In the genomic region with DNA sequence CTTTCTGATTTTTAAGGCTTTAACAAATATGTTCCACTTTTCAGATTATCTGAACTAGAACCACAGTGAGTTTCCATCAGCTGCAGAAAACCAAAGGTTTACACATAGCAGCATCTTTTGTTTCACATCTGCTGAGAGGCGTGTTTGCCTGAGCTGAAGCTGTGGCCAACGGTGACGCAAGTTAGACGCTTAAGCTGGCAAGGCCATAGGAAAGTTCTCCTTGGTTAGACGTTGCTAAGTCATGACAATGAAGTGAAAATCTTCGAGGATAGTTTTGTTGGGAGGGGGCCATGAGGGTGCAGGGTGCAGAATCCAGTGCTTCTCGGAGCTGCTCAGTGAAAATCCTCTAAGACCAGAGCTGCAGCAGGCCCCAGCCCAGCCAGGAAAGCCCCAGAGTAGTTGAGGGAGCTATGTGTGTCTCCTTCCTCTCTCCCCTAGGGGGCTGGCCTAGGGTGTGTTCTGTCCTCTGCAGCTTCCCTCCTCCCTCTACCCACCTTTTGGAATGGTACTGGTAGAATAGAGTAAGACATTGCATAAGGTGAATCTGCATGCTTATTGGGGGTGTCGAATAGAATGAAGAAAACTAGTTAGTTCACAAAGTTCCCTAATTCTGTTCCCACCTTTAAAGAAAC, we compare ENCODE assay signal across 15 cellular contexts.
DNase-seq lines count a peak whose midpoint lies in the region; ATAC-seq, FAIRE-seq and TF ChIP-seq lines count a peak whose summit lies in the region.
"Had no signal": no experiment of that assay in that cellular context is flagged by ENCODE, and none has a peak within 500 bp of the region (broad histone marks: within the 10 kb centered on the region; RNA-seq: fewer than 3 reads in every experiment).

No MANE protein-coding gene starts in this region.

- POLR2A ChIA-PET in HepG2 (lab: Yijun Ruan, JAX) (no interaction called here), H1 (lab: Charles Lee; ENCODE audit: partially characterized antibody) (interaction anchor here (1.0 kb wide), 1 partner anchor 17 kb away, joined by 3 read pairs; no protein-coding TSS in a partner anchor)

- 52% methylated on average over 7 of the region's 8 CpGs for WGBS in HepG2 (ENCODE audit: low lambda C conversion rate)
- WGBS in right lobe of liver (ENCODE audit: insufficient coverage, low coverage, low lambda C conversion rate, missing lambda C conversion rate), result 74% methylated on average over 7 of the region's 8 CpGs
- WGBS in H1 (ENCODE audit: extremely low coverage in 1 of 2, insufficient coverage in 1 of 2, insufficient read length in 1 of 2, insufficient replicate concordance in 2 of 2, low coverage in 1 of 2, low lambda C conversion rate in 2 of 2, missing lambda C conversion rate in 1 of 2), 2 experiments, result 89% methylated on average over 8 of the region's 8 CpGs; no CpG with 5 or more reads in 1 of the 2 experiments

- BruUV-seq in HepG2 (replicated peaks; lab: Mats Ljungman, UMichigan), result no TSS peak

- in situ Hi-C loops in HepG2 (cut with HindIII; ENCODE audit: extremely low pct_ligation_motif_present, low pct_unique_long_range_greater_than_20kb), result no loop called here

- no peak overlapping the region for H4K5ac ChIP-seq in H1 (ENCODE audit: insufficient read length, low read depth, low read length)

- 0 out of 2 replicates have a peak, but pooled peaks cover 2% of the 10 kb centered on the region for H3K23me2 ChIP-seq in H1 (ENCODE audit: low read depth, low read length)

- no peaks in the 10 kb centered on the region for H3K4me1 ChIP-seq in HepG2 (ENCODE audit: insufficient read depth, low read length)
- no peaks in the 10 kb centered on the region for H3K4me1 ChIP-seq in right lobe of liver
- peaks cover 0 to 2% (median 2%) of the 10 kb centered on the region in 4 experiments; a peak in 2 of 7 replicates for H3K4me1 ChIP-seq in H1 (replicated peaks in 1 of 4; ENCODE audit: control insufficient read depth in 3 of 4, insufficient read depth in 4 of 4, low read length in 3 of 4)

- no peak overlapping the region for H2BK15ac ChIP-seq in H1 (ENCODE audit: low read length)

- no peak overlapping the region for H2AK5ac ChIP-seq in H1 (ENCODE audit: low read depth, low read length)

- H3K36me3 ChIP-seq in HepG2 (replicated peaks in 1 of 2; ENCODE audit: control insufficient read depth in 1 of 2, insufficient read depth in 2 of 2, low read length in 2 of 2) (no peaks in the 10 kb centered on the region), right lobe of liver (no peaks in the 10 kb centered on the region), H1 (ENCODE audit: control insufficient read depth in 2 of 4, insufficient read depth in 4 of 4, low read length in 3 of 4) (no peaks in the 10 kb centered on the region)

- no peak for DNase-seq in HepG2 (ENCODE audit: low spot score)
- DNase-seq in right lobe of liver, result no peak
- no peak for DNase-seq in H1 (ENCODE audit: low read depth in 1 of 2, low spot score in 2 of 2)
- DNase-seq in medulla oblongata (ENCODE audit: extremely low spot score), result peak; percentile 52
- DNase-seq in activated CD8-positive, alpha-beta memory T cell treated with anti-CD3 and anti-CD28 coated beads, Interleukin-2, amount 50 U/mL, for 48 hours, result no peak
- no peak for DNase-seq in NCI-H524 (lab: John Stamatoyannopoulos, UW)
- DNase-seq in NCI-H345 (lab: John Stamatoyannopoulos, UW), result no peak
- DNase-seq: DMS79 treated with DMSO at 0.1 percent for 48 hours; effector memory CD8-positive, alpha-beta T cell; NCI-H2081; nephron progenitor cell; PC-3; stimulated activated naive CD4-positive, alpha-beta T cell had no signal

- no peak overlapping the region for H2BK120ac ChIP-seq in H1 (replicated peaks; ENCODE audit: low read depth, low read length)

- no peak overlapping the region for H4K91ac ChIP-seq in H1 (replicated peaks; ENCODE audit: insufficient read length, low read length)

- TF ChIP-seq RAD21 in HepG2 (CRISPR knock-in tag; IDR thresholded peaks at IDR 0.05), result no peak
- peak in 1 of 2 experiments; percentile 38; a peak in 2 of 4 replicates for TF ChIP-seq RAD21 in H1 (IDR thresholded peaks at IDR 0.05 in 1 of 2, conservative IDR thresholded peaks at IDR 0.05 in 1 of 2; ENCODE audit: low read depth in 2 of 2, low read length in 2 of 2)

- H2AFZ ChIP-seq in HepG2 (ENCODE audit: low read length) (no peak overlapping the region), H1 (ENCODE audit: low read length) (no peak overlapping the region)

- intact Hi-C loops in HepG2 (cut with micrococcal nuclease; ENCODE audit: unreplicated experiment), result no loop called here
- intact Hi-C loops in right lobe of liver (cut with DNase I), result no loop called here

- H3K9ac ChIP-seq in HepG2 (ENCODE audit: insufficient read depth, low read depth, low read length) (no peak overlapping the region), H1 (replicated peaks in 1 of 4; ENCODE audit: extremely low read depth in 1 of 4, low read depth in 3 of 4, low read length in 3 of 4) (no peak overlapping the region)

- H4K8ac ChIP-seq in H1 (ENCODE audit: extremely low read depth, insufficient read depth, low read length), result no peak overlapping the region

- ATAC-seq in HepG2 (peak; percentile 63), right lobe of liver (no peak), HG03565 (IDR thresholded peaks at IDR 0.05; ENCODE audit: unreplicated experiment) (no peak)
- ATAC-seq: effector memory CD8-positive, alpha-beta T cell; PC-3 had no signal

- no peak overlapping the region for H2BK20ac ChIP-seq in H1 (ENCODE audit: low read length)

- H3K79me1 ChIP-seq in H1 (ENCODE audit: low read depth, low read length), result peaks cover 3% of the 10 kb centered on the region; the same call in 1 of the 2 replicates

- H3K23ac ChIP-seq in H1 (ENCODE audit: insufficient read length), result no peak overlapping the region

- H3K79me2 ChIP-seq in HepG2 (ENCODE audit: insufficient read depth, low read length), result no peaks in the 10 kb centered on the region
- no peaks in the 10 kb centered on the region for H3K79me2 ChIP-seq in H1 (ENCODE audit: control insufficient read depth in 1 of 2, insufficient read depth in 2 of 2, low read length in 2 of 2)

- TF ChIP-seq EP300 in HepG2 (IDR thresholded peaks at IDR 0.05; ENCODE audit: low read depth in 2 of 2, low read length in 2 of 2), result no peak
- TF ChIP-seq EP300 in HepG2 (CRISPR knock-in tag; IDR thresholded peaks at IDR 0.05; ENCODE audit: borderline replicate concordance), result no peak
- TF ChIP-seq EP300 in H1 (IDR thresholded peaks at IDR 0.05; ENCODE audit: borderline replicate concordance in 1 of 2, low read depth in 2 of 2, low read length in 2 of 2), result no peak

- H4K20me1 ChIP-seq in HepG2 (ENCODE audit: insufficient read depth, low read length) (no peaks in the 10 kb centered on the region), H1 (replicated peaks in 1 of 2; ENCODE audit: control insufficient read depth in 1 of 2, insufficient read depth in 2 of 2, low read length in 2 of 2) (no peaks in the 10 kb centered on the region)

- no peak overlapping the region for H3K4ac ChIP-seq in H1 (replicated peaks; ENCODE audit: insufficient read length, low read depth, low read length)

- H3K4me3 ChIP-seq in HepG2 (replicated peaks in 1 of 3; ENCODE audit: insufficient read depth in 1 of 3, low read depth in 2 of 3, low read length in 3 of 3), result no peak overlapping the region
- no peak overlapping the region for H3K4me3 ChIP-seq in right lobe of liver
- no peak overlapping the region for H3K4me3 ChIP-seq in H1 (ENCODE audit: extremely low read depth in 1 of 4, insufficient read depth in 2 of 4, low read depth in 3 of 4, low read length in 4 of 4)

- H2BK12ac ChIP-seq in H1 (ENCODE audit: low read depth, low read length), result no peak overlapping the region

- H3K18ac ChIP-seq in H1 (ENCODE audit: extremely low read depth, low read length), result no peak overlapping the region

- H3K9me3 ChIP-seq in HepG2 (ENCODE audit: low read length), result no peaks in the 10 kb centered on the region
- H3K9me3 ChIP-seq in right lobe of liver, result no peaks in the 10 kb centered on the region
- H3K9me3 ChIP-seq in H1 (ENCODE audit: insufficient read depth in 2 of 2, low read depth in 1 of 2, low read length in 1 of 2), result no peaks in the 10 kb centered on the region

- H3K4me2 ChIP-seq in HepG2 (ENCODE audit: low read depth, low read length) (no peak overlapping the region), H1 (ENCODE audit: insufficient read depth in 1 of 2, low read depth in 2 of 2, low read length in 2 of 2) (no peak overlapping the region)

- H3K27me3 ChIP-seq in HepG2 (ENCODE audit: control insufficient read depth in 1 of 2, insufficient read depth in 2 of 2, low read length in 2 of 2) (peaks cover 2 to 5% of the 10 kb centered on the region in 2 experiments; a peak in 2 of 5 replicates), right lobe of liver (no peaks in the 10 kb centered on the region), H1 (replicated peaks in 1 of 4; ENCODE audit: control insufficient read depth in 3 of 4, extremely low read depth in 1 of 4, insufficient read depth in 3 of 4, low read length in 3 of 4) (no peaks in the 10 kb centered on the region)

- TF ChIP-seq CTCF in HepG2 (CRISPR knock-in tag; IDR thresholded peaks at IDR 0.05) (no peak), right lobe of liver (IDR thresholded peaks at IDR 0.05) (no peak), H1 (IDR thresholded peaks at IDR 0.05; ENCODE audit: control extremely low read depth in 1 of 3, insufficient read depth in 1 of 3, low read depth in 1 of 3, low read length in 3 of 3) (peak in 2 of 3 experiments; percentile 44; a peak in 3 of 4 replicates)

- no peak for FAIRE-seq in HepG2 (lab: Jason Lieb, UNC)
- FAIRE-seq in H1 (lab: Jason Lieb, UNC), result no peak
- FAIRE-seq: TTC549 had no signal

- CTCF ChIA-PET in HepG2 (lab: Yijun Ruan, JAX; ENCODE audit: low intra/inter-chr PET ratio, low total read pairs), result no interaction called here
- CTCF ChIA-PET in H1 (lab: Charles Lee; ENCODE audit: partially characterized antibody), result interaction anchor here (0.6 to 2.3 kb wide), 11 partner anchors 9 to 1235 kb away, joined by 3 to 11 read pairs (median 4); no protein-coding TSS in a partner anchor

- H3K14ac ChIP-seq in H1 (ENCODE audit: insufficient read length), result no peak overlapping the region

- H3K27ac ChIP-seq in HepG2 (ENCODE audit: extremely low read length, insufficient read depth, low read length) (no peak overlapping the region), right lobe of liver (no peak overlapping the region), H1 (ENCODE audit: low read depth, low read length) (no peak overlapping the region)

- H2BK5ac ChIP-seq in H1 (ENCODE audit: low read depth, low read length), result no peak overlapping the region

- no peak for TF ChIP-seq POLR2A in HepG2 (IDR thresholded peaks at IDR 0.05; ENCODE audit: insufficient read depth in 1 of 2, low read depth in 2 of 2, low read length in 2 of 2)
- no peak for TF ChIP-seq POLR2A in right lobe of liver (IDR thresholded peaks at IDR 0.05)
- TF ChIP-seq POLR2A in H1 (IDR thresholded peaks at IDR 0.05; ENCODE audit: control extremely low read depth in 1 of 2, low read depth in 2 of 2, low read length in 2 of 2), result no peak

- no peak overlapping the region for H3K56ac ChIP-seq in H1 (replicated peaks; ENCODE audit: insufficient read length, low read depth, low read length)

TF ChIP-seq in HepG2, 621 proteins besides CTCF, POLR2A, EP300 and RAD21 (continues in another document):
- TF ChIP-seq MYNN (CRISPR knock-in tag; IDR thresholded peaks at IDR 0.05; ENCODE audit: low read depth) (no peak), ZNF746 (CRISPR knock-in tag; IDR thresholded peaks at IDR 0.05) (no peak)

TF ChIP-seq in H1, 55 proteins besides CTCF, POLR2A, EP300 and RAD21 (continues in another document):
- no peak for TF ChIP-seq TAF1 (IDR thresholded peaks at IDR 0.05; ENCODE audit: low read depth, low read length)

Comparison
In these comparisons a context has a peak if more than half of its experiments do, and no peak if none do; other contexts are left out.
1. CTCF ChIP-seq: peak in H1 (2 of 3); none in HepG2 (single experiment) and right lobe of liver (0 of 4).
2. Of the 41 proteins assayed by ChIP-seq in both HepG2 and H1: peak only in HepG2: none; only in H1: CTCF; in both: none; in neither: 39; mixed calls (peak in some experiments, not most) for 1.